ENCODE assay signal across 14 cellular contexts in genomic region chr22:49051491-49052022, GRCh38.
DNase-seq lines count a peak whose midpoint lies in the region; ATAC-seq and TF ChIP-seq lines count a peak whose summit lies in the region.
"Had no signal": no experiment of that assay in that cellular context is flagged by ENCODE, and none has a peak within 500 bp of the region (broad histone marks: within the 10 kb centered on the region; RNA-seq: fewer than 3 reads in every experiment).

No MANE protein-coding gene starts in this region.

- ATAC-seq in WTC11 (no peak), HG03469 (IDR thresholded peaks at IDR 0.05; ENCODE audit: unreplicated experiment) (no peak)
- ATAC-seq: PC-3 had no signal

- no peaks in the 10 kb centered on the region; the same call in 1 of the 2 replicates for H3K27me3 Mint-ChIP-seq in WTC11 (ENCODE audit: low read depth)
- H3K27me3 Mint-ChIP-seq in activated CD4-positive, alpha-beta memory T cell treated with anti-CD3 and anti-CD28 coated beads for 36 hours: no peaks in the 10 kb centered on the region

- no peak overlapping the region for H2AFZ ChIP-seq in smooth muscle cell (ENCODE audit: low read depth)

- 92% methylated on average over 31 of the region's 31 CpGs for WGBS in smooth muscle cell (ENCODE audit: low lambda C conversion rate)

- H3K4me3 ChIP-seq in kidney epithelial cell (ENCODE audit: low read depth, low read length): peak overlapping the region; percentile 53
- H3K4me3 ChIP-seq in smooth muscle cell: peak overlapping the region; percentile 18

- peak overlapping the region; percentile 54; the same call in 1 of the 2 replicates for H3K9ac ChIP-seq in ES-I3 (ENCODE audit: low read depth, low read length)
- no peak overlapping the region for H3K9ac ChIP-seq in smooth muscle cell (ENCODE audit: low read depth)

- intact Hi-C loops in activated CD4-positive, alpha-beta memory T cell treated with anti-CD3 and anti-CD28 coated beads for 36 hours (cut with micrococcal nuclease): no loop called here

- H3K36me3 Mint-ChIP-seq in WTC11: no peaks in the 10 kb centered on the region
- no peaks in the 10 kb centered on the region for H3K36me3 Mint-ChIP-seq in activated CD4-positive, alpha-beta memory T cell treated with anti-CD3 and anti-CD28 coated beads for 36 hours

- no peak overlapping the region for H3K27ac Mint-ChIP-seq in WTC11
- H3K27ac Mint-ChIP-seq in activated CD4-positive, alpha-beta memory T cell treated with anti-CD3 and anti-CD28 coated beads for 36 hours: no peak overlapping the region
- H3K27ac Mint-ChIP-seq: activated CD4-positive, alpha-beta memory T cell treated with anti-CD3 and anti-CD28 coated beads, Interleukin-2, amount 10 ng/mL, durations not matched to agents 7 days and 5 days; T-helper 17 cell had no signal

- DNase-seq in WTC11 (ENCODE audit: low spot score): no peak
- no peak for DNase-seq in kidney epithelial cell (ENCODE audit: low read depth)
- no peak for DNase-seq in smooth muscle cell (lab: John Stamatoyannopoulos, UW; ENCODE audit: unreplicated experiment)
- DNase-seq in Ammon's horn (ENCODE audit: low spot score): no peak
- DNase-seq in DMS153 treated with DMSO at 0.1 percent for 48 hours (lab: John Stamatoyannopoulos, UW; ENCODE audit: unreplicated experiment): no peak
- no peak for DNase-seq in activated CD4-positive, alpha-beta memory T cell treated with anti-CD3 and anti-CD28 coated beads for 36 hours
- DNase-seq: activated CD4-positive, alpha-beta memory T cell treated with anti-CD3 and anti-CD28 coated beads, Interleukin-2, amount 10 ng/mL, durations not matched to agents 7 days and 5 days; NCI-H226; PC-3 had no signal

- TF ChIP-seq CTCF in WTC11 (IDR thresholded peaks at IDR 0.05) (no peak), kidney epithelial cell (IDR thresholded peaks at IDR 0.05; ENCODE audit: insufficient read depth, low read length, poor library complexity, severe bottlenecking) (no peak), smooth muscle cell (IDR thresholded peaks at IDR 0.05; ENCODE audit: borderline replicate concordance, insufficient read depth, poor library complexity, severe bottlenecking) (no peak)

- no peak overlapping the region for H3K27ac ChIP-seq in smooth muscle cell (ENCODE audit: low read depth)
- H3K27ac ChIP-seq: HL-60, ovary had no signal

- H4K20me1 ChIP-seq in smooth muscle cell (ENCODE audit: low read depth): no peaks in the 10 kb centered on the region

- POLR2A ChIA-PET in WTC11 (lab: Charles Lee): no interaction called here
- POLR2A ChIA-PET in activated CD4-positive, alpha-beta memory T cell treated with anti-CD3 and anti-CD28 coated beads for 36 hours (lab: Charles Lee): no interaction called here

- H3K4me1 ChIP-seq in ES-I3 (ENCODE audit: insufficient read depth, low read length) (peaks cover 8% of the 10 kb centered on the region), smooth muscle cell (ENCODE audit: low read depth) (no peaks in the 10 kb centered on the region)

- H3K27me3 ChIP-seq in kidney epithelial cell (ENCODE audit: control insufficient read depth, insufficient read depth, low read length): no peaks in the 10 kb centered on the region
- H3K27me3 ChIP-seq in smooth muscle cell (ENCODE audit: low read depth): peaks cover 19% of the 10 kb centered on the region
- H3K27me3 ChIP-seq: ovary had no signal

- no peaks in the 10 kb centered on the region for H3K9me3 Mint-ChIP-seq in WTC11
- H3K9me3 Mint-ChIP-seq in activated CD4-positive, alpha-beta memory T cell treated with anti-CD3 and anti-CD28 coated beads for 36 hours: no peaks in the 10 kb centered on the region
- H3K9me3 Mint-ChIP-seq: activated CD4-positive, alpha-beta memory T cell treated with anti-CD3 and anti-CD28 coated beads, Interleukin-2, amount 10 ng/mL, durations not matched to agents 7 days and 5 days had no signal

- no peaks in the 10 kb centered on the region for H3K9me3 ChIP-seq in ES-I3 (ENCODE audit: control insufficient read depth, insufficient read depth, low read length)
- H3K9me3 ChIP-seq in smooth muscle cell (replicated peaks; ENCODE audit: low read depth): no peaks in the 10 kb centered on the region
- H3K9me3 ChIP-seq: ovary had no signal

- peaks cover 38% of the 10 kb centered on the region for H3K4me1 Mint-ChIP-seq in WTC11
- H3K4me1 Mint-ChIP-seq in activated CD4-positive, alpha-beta memory T cell treated with anti-CD3 and anti-CD28 coated beads for 36 hours (ENCODE audit: low read depth): no peaks in the 10 kb centered on the region
- H3K4me1 Mint-ChIP-seq: activated CD4-positive, alpha-beta memory T cell treated with anti-CD3 and anti-CD28 coated beads, Interleukin-2, amount 10 ng/mL, durations not matched to agents 7 days and 5 days had no signal

- no peaks in the 10 kb centered on the region for H3F3A ChIP-seq in smooth muscle cell (ENCODE audit: low read depth)

- CTCF ChIA-PET in WTC11 (lab: Charles Lee): no interaction called here
- CTCF ChIA-PET in activated CD4-positive, alpha-beta memory T cell treated with anti-CD3 and anti-CD28 coated beads for 36 hours (lab: Charles Lee): no interaction called here

- H3K4me3 Mint-ChIP-seq in WTC11: peak overlapping the region; percentile 70
- H3K4me3 Mint-ChIP-seq in activated CD4-positive, alpha-beta memory T cell treated with anti-CD3 and anti-CD28 coated beads for 36 hours: no peak overlapping the region
- H3K4me3 Mint-ChIP-seq: activated CD4-positive, alpha-beta memory T cell treated with anti-CD3 and anti-CD28 coated beads, Interleukin-2, amount 10 ng/mL, durations not matched to agents 7 days and 5 days had no signal

- no peak overlapping the region for H3K4me2 ChIP-seq in smooth muscle cell

- no peaks in the 10 kb centered on the region for H3K79me2 ChIP-seq in smooth muscle cell (ENCODE audit: low read depth)

- H3K36me3 ChIP-seq in ES-I3 (ENCODE audit: insufficient read depth, low read length) (no peaks in the 10 kb centered on the region), kidney epithelial cell (ENCODE audit: control insufficient read depth, insufficient read depth, low read length) (no peaks in the 10 kb centered on the region), smooth muscle cell (ENCODE audit: low read depth) (no peaks in the 10 kb centered on the region)
- H3K36me3 ChIP-seq: ovary had no signal

TF ChIP-seq in WTC11, 78 proteins besides CTCF, POLR2A, EP300 and RAD21 (continues in another document):
- TF ChIP-seq HMGA2 (CRISPR knock-in tag; IDR thresholded peaks at IDR 0.05): no peak
- TF ChIP-seq JUN (CRISPR knock-in tag; IDR thresholded peaks at IDR 0.05): no peak
- no peak for TF ChIP-seq ARID4B (CRISPR knock-in tag; IDR thresholded peaks at IDR 0.05; ENCODE audit: borderline replicate concordance)
- no peak for TF ChIP-seq NFYB (CRISPR knock-in tag; conservative IDR thresholded peaks at IDR 0.05; ENCODE audit: low read depth)
- TF ChIP-seq MYBL2 (CRISPR knock-in tag; IDR thresholded peaks at IDR 0.05): no peak
- TF ChIP-seq ATF2 (CRISPR knock-in tag; IDR thresholded peaks at IDR 0.05; ENCODE audit: borderline replicate concordance, low read depth): no peak
- TF ChIP-seq ZNF416 (CRISPR knock-in tag; IDR thresholded peaks at IDR 0.05): no peak
- TF ChIP-seq NR2C2 (CRISPR knock-in tag; IDR thresholded peaks at IDR 0.05): no peak
- TF ChIP-seq IRF2 (CRISPR knock-in tag; IDR thresholded peaks at IDR 0.05; ENCODE audit: borderline replicate concordance, low read depth): no peak
- TF ChIP-seq MAX (CRISPR knock-in tag; IDR thresholded peaks at IDR 0.05): no peak
